Comparison of ENCODE assay signal across 10 cellular contexts in the genomic region with DNA sequence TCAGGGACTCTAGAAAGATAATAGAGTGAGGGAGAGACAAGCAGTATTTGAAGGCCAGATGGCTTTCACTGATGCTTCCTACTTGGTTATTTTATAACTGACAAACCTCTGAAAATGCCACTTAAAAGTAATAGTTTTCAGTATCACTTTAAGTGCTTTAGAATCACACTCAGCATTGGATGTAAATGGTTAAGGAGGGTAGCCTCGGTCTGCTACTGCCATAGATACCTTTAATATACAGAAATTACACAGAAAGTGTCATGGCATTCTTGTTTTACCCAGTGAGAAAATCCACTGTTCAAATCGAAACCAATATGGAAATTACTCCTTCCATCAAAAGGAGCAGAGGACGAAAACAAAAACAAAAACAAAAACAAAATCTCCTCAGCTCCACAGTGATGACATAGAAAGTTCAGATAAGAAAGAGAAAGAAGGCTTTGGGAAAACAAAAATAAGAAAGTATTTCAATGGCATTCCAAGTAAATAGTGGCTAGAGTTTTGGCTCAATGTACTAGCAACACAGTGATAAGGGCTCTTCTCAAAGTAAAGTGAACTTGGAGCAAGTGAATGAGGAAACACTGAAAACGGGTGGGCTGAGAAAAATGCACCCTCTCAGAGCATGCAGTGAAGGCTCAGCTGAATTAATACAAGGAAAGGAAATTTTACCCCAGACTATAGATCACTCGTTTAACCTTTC. TPM values are rescaled to one million over a fixed set of nuclear protein-coding genes. Genes with fewer than 3 reads are reported as not detected.
DNase-seq lines count a peak whose midpoint lies in the region; ATAC-seq and TF ChIP-seq lines count a peak whose summit lies in the region.
"Had no signal": no experiment of that assay in that cellular context is flagged by ENCODE, and none has a peak within 500 bp of the region (broad histone marks: within the 10 kb centered on the region; RNA-seq: fewer than 3 reads in every experiment).

No MANE protein-coding gene starts in this region.

- H3K27me3 Mint-ChIP-seq in activated naive CD4-positive, alpha-beta T cell treated with anti-CD3 and anti-CD28 coated beads, Interleukin-2, amount 50 U/mL, for 24 hours: no peaks in the 10 kb centered on the region
- no peaks in the 10 kb centered on the region for H3K27me3 Mint-ChIP-seq in activated CD8-positive, alpha-beta T cell treated with anti-CD3 and anti-CD28 coated beads for 36 hours

- ATAC-seq in HG03108 (IDR thresholded peaks at IDR 0.05; ENCODE audit: unreplicated experiment): peak; percentile 41
- ATAC-seq in activated CD8-positive, alpha-beta T cell treated with anti-CD3 and anti-CD28 coated beads for 36 hours: peak; percentile 10

- H3K27me3 ChIP-seq in left ventricle myocardium inferior (ENCODE audit: low read depth): no peaks in the 10 kb centered on the region
- H3K27me3 ChIP-seq in dorsolateral prefrontal cortex: no peaks in the 10 kb centered on the region

- H3K4me3 ChIP-seq in left ventricle myocardium inferior: no peak overlapping the region
- peak overlapping the region in 26 of 59 donors; percentile 4 to 51 (median 24) for H3K4me3 ChIP-seq in dorsolateral prefrontal cortex

- H3K4me3 Mint-ChIP-seq in activated naive CD4-positive, alpha-beta T cell treated with anti-CD3 and anti-CD28 coated beads, Interleukin-2, amount 50 U/mL, for 24 hours: peak overlapping the region; percentile 60
- H3K4me3 Mint-ChIP-seq in activated CD8-positive, alpha-beta T cell treated with anti-CD3 and anti-CD28 coated beads for 36 hours: peak overlapping the region; percentile 43

- DNase-seq in activated naive CD4-positive, alpha-beta T cell (lab: John Stamatoyannopoulos, UW): no peak
- DNase-seq in activated CD8-positive, alpha-beta T cell treated with anti-CD3 and anti-CD28 coated beads for 36 hours: no peak
- no peak for DNase-seq in head of caudate nucleus
- DNase-seq in occipital lobe (lab: John Stamatoyannopoulos, UW): no peak
- no peak for DNase-seq in left ventricle myocardium inferior
- no peak for DNase-seq in dorsolateral prefrontal cortex
- DNase-seq: H7, NCI-H2227 treated with DMSO at 0.1 percent for 48 hours had no signal

- CTCF ChIA-PET in activated CD8-positive, alpha-beta T cell treated with anti-CD3 and anti-CD28 coated beads for 36 hours (lab: Charles Lee): interaction anchor here (1.2 to 2.0 kb wide), 3 partner anchors 19 to 344 kb away, joined by 3 to 9 read pairs (median 5); no protein-coding TSS in a partner anchor

- TF ChIP-seq CTCF in activated CD8-positive, alpha-beta T cell treated with anti-CD3 and anti-CD28 coated beads for 36 hours (IDR thresholded peaks at IDR 0.05): no peak
- TF ChIP-seq CTCF in left ventricle myocardium inferior (IDR thresholded peaks at IDR 0.05; ENCODE audit: borderline replicate concordance) (no peak), dorsolateral prefrontal cortex (IDR thresholded peaks at IDR 0.05 in 54 of 56, conservative IDR thresholded peaks at IDR 0.05 in 2 of 56; ENCODE audit: low read depth in 1 of 56, partially characterized antibody in 56 of 56) (no peak)

- peaks cover 14% of the 10 kb centered on the region for H3K4me1 ChIP-seq in left ventricle myocardium inferior

- H3K4me1 Mint-ChIP-seq in activated naive CD4-positive, alpha-beta T cell treated with anti-CD3 and anti-CD28 coated beads, Interleukin-2, amount 50 U/mL, for 24 hours: peaks cover 89% of the 10 kb centered on the region
- peaks cover 83% of the 10 kb centered on the region for H3K4me1 Mint-ChIP-seq in activated CD8-positive, alpha-beta T cell treated with anti-CD3 and anti-CD28 coated beads for 36 hours (ENCODE audit: low read depth)

- H3K27ac ChIP-seq in left ventricle myocardium inferior (replicated peaks) (no peak overlapping the region), dorsolateral prefrontal cortex (no peak overlapping the region)

- H3K27ac Mint-ChIP-seq in activated naive CD4-positive, alpha-beta T cell treated with anti-CD3 and anti-CD28 coated beads, Interleukin-2, amount 50 U/mL, for 24 hours: peak overlapping the region; percentile 98
- H3K27ac Mint-ChIP-seq in activated CD8-positive, alpha-beta T cell treated with anti-CD3 and anti-CD28 coated beads for 36 hours: peak overlapping the region; percentile 87

- intact Hi-C loops in activated CD8-positive, alpha-beta T cell treated with anti-CD3 and anti-CD28 coated beads for 36 hours (cut with micrococcal nuclease): no loop called here
- intact Hi-C loops in head of caudate nucleus (cut with DNase I): no loop called here
- intact Hi-C loops in left ventricle myocardium inferior (cut with micrococcal nuclease): no loop called here
- intact Hi-C loops in dorsolateral prefrontal cortex (cut with DNase I): no loop called here

- H3K36me3 Mint-ChIP-seq in activated naive CD4-positive, alpha-beta T cell treated with anti-CD3 and anti-CD28 coated beads, Interleukin-2, amount 50 U/mL, for 24 hours: peaks cover 66% of the 10 kb centered on the region
- H3K36me3 Mint-ChIP-seq in activated CD8-positive, alpha-beta T cell treated with anti-CD3 and anti-CD28 coated beads for 36 hours (ENCODE audit: low read depth): peaks cover 94% of the 10 kb centered on the region

- no peaks in the 10 kb centered on the region for H3K36me3 ChIP-seq in left ventricle myocardium inferior

- POLR2A ChIA-PET in activated CD8-positive, alpha-beta T cell treated with anti-CD3 and anti-CD28 coated beads for 36 hours (lab: Charles Lee): interaction anchor here (0.6 to 4.6 kb wide), 10 partner anchors 11 to 459 kb away, joined by 3 to 43 read pairs (median 4); no protein-coding TSS in a partner anchor

- no peaks in the 10 kb centered on the region for H3K9me3 ChIP-seq in left ventricle myocardium inferior (replicated peaks)

- peaks cover 6% of the 10 kb centered on the region for H3K9me3 Mint-ChIP-seq in activated naive CD4-positive, alpha-beta T cell treated with anti-CD3 and anti-CD28 coated beads, Interleukin-2, amount 50 U/mL, for 24 hours
- H3K9me3 Mint-ChIP-seq in activated CD8-positive, alpha-beta T cell treated with anti-CD3 and anti-CD28 coated beads for 36 hours: peaks cover 1% of the 10 kb centered on the region

RNA-seq across cellular contexts. Expression of a gene that starts 43.2 kb away (rescaled TPM):
- total RNA-seq in activated CD8-positive, alpha-beta T cell treated with anti-CD3 and anti-CD28 coated beads for 36 hours: 10 to 100 TPM; 88.7 to 91.6 TPM
- total RNA-seq in occipital lobe: 352 TPM
- 35.9 TPM for total RNA-seq in left ventricle myocardium inferior
- total RNA-seq in dorsolateral prefrontal cortex: 100 to 1,000 TPM in 119 of 120 experiments, 10 to 100 TPM in 1; 66.8 to 236 (median 180) TPM
